Comparison of ENCODE assay signal across 27 cellular contexts in the genomic region with DNA sequence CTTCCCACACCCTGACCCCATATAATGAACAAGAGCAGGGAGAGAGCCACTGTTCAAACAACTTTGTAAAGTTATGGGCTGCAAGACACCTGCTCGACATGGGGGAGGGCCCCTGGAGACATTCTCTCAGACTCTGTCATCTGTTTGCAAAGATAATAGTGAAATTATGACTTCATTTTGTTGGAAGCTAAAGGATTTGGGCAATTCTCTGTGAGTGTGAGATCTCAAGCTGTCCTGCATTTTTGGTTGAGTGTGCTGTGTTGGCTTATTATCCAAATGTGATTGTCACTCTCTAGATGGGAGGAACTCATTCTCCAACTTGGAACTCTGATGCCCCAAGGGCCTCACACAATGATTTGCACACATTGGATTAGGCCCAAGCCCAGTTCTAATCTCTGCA.
A peak's percentile ranks its signal among the peaks of the same experiment; 100 is the strongest.
DNase-seq lines count a peak whose midpoint lies in the region; ATAC-seq, FAIRE-seq and TF ChIP-seq lines count a peak whose summit lies in the region.
"Had no signal": no experiment of that assay in that cellular context is flagged by ENCODE, and none has a peak within 500 bp of the region (broad histone marks: within the 10 kb centered on the region; RNA-seq: fewer than 3 reads in every experiment).

No MANE protein-coding gene starts in this region.

- POLR2A ChIA-PET in Caco-2 (lab: Charles Lee), result no interaction called here

- H3K27me3 Mint-ChIP-seq in Caco-2 (ENCODE audit: insufficient read depth, unreplicated experiment), result no peaks in the 10 kb centered on the region
- no peaks in the 10 kb centered on the region for H3K27me3 Mint-ChIP-seq in osteocyte (ENCODE audit: unreplicated experiment)

- no peaks in the 10 kb centered on the region for H3K9me3 ChIP-seq in Caco-2
- H3K9me3 ChIP-seq: esophagus muscularis mucosa, mucosa of descending colon, Peyer's patch, transverse colon had no signal

- no peaks in the 10 kb centered on the region for H3K36me3 ChIP-seq in Caco-2 (ENCODE audit: control insufficient read depth, insufficient read depth, low read length)
- no peaks in the 10 kb centered on the region for H3K36me3 ChIP-seq in bronchial epithelial cell (ENCODE audit: control insufficient read depth, insufficient read depth, low read length)
- H3K36me3 ChIP-seq: esophagus muscularis mucosa, Peyer's patch, transverse colon, WERI-Rb-1 had no signal

- H3K27me3 ChIP-seq in Caco-2 (replicated peaks; ENCODE audit: control insufficient read depth, insufficient read depth, low read length) (no peaks in the 10 kb centered on the region), bronchial epithelial cell (ENCODE audit: control insufficient read depth, insufficient read depth, low read length) (no peaks in the 10 kb centered on the region)
- H3K27me3 ChIP-seq: esophagus muscularis mucosa, Peyer's patch, transverse colon had no signal

- intact Hi-C loops in Caco-2 (cut with micrococcal nuclease; ENCODE audit: unreplicated experiment), result loop anchor here (1.0 to 2.0 kb wide), 2 partner anchors 28 to 58 kb away; no protein-coding TSS in a partner anchor

- peak; percentile 32 for FAIRE-seq in bronchial epithelial cell (lab: Jason Lieb, UNC)
- FAIRE-seq: frontal cortex had no signal

- H3K36me3 Mint-ChIP-seq in Caco-2 (ENCODE audit: insufficient read depth, unreplicated experiment) (peaks cover 7% of the 10 kb centered on the region), osteocyte (ENCODE audit: unreplicated experiment) (peaks cover 6% of the 10 kb centered on the region)
- H3K36me3 Mint-ChIP-seq: activated naive CD8-positive, alpha-beta T cell treated with anti-CD3 and anti-CD28 coated beads for 36 hours had no signal

- H3K4me3 ChIP-seq in Caco-2 (ENCODE audit: low read depth, low read length) (no peak overlapping the region), bronchial epithelial cell (ENCODE audit: low read depth, low read length) (no peak overlapping the region)
- H3K4me3 ChIP-seq: esophagus muscularis mucosa, mucosa of descending colon, Peyer's patch, transverse colon had no signal

- no peak overlapping the region for H3K27ac ChIP-seq in substantia nigra (ENCODE audit: low read depth, low read length, poor library complexity, severe bottlenecking)
- H3K27ac ChIP-seq: esophagus muscularis mucosa, Peyer's patch, transverse colon, WERI-Rb-1 had no signal

- ATAC-seq in HG03139 (IDR thresholded peaks at IDR 0.05; ENCODE audit: unreplicated experiment), result no peak
- ATAC-seq: activated CD8-positive, alpha-beta T cell treated with anti-CD3 and anti-CD28 coated beads, Interleukin-2, amount 10 ng/mL, durations not matched to agents 7 days and 5 days; mucosa of descending colon had no signal

- H3K9me3 Mint-ChIP-seq in Caco-2 (ENCODE audit: unreplicated experiment), result peaks cover 9% of the 10 kb centered on the region
- peaks cover 6% of the 10 kb centered on the region for H3K9me3 Mint-ChIP-seq in osteocyte (ENCODE audit: unreplicated experiment)
- H3K9me3 Mint-ChIP-seq: activated naive CD8-positive, alpha-beta T cell treated with anti-CD3 and anti-CD28 coated beads for 36 hours; activated T-helper 2 cell treated with anti-CD3 and anti-CD28 coated beads, Interferon-gamma antibody, Interleukin-2, Interleukin-4, amounts not matched to agents 10 μg/mL and 5 μg/mL and 100 μg/mL, durations not matched to agents 14 hours and 24 hours and 36 hours; central memory CD8-positive, alpha-beta T cell; nephron had no signal

- peak overlapping the region; percentile 82 for H3K4me3 Mint-ChIP-seq in Caco-2 (ENCODE audit: unreplicated experiment)
- peak overlapping the region; percentile 15 for H3K4me3 Mint-ChIP-seq in osteocyte (ENCODE audit: unreplicated experiment)
- H3K4me3 Mint-ChIP-seq: activated CD8-positive, alpha-beta T cell treated with anti-CD3 and anti-CD28 coated beads, Interleukin-2, amount 10 ng/mL, durations not matched to agents 7 days and 5 days; activated naive CD8-positive, alpha-beta T cell treated with anti-CD3 and anti-CD28 coated beads for 36 hours; central memory CD8-positive, alpha-beta T cell; nephron had no signal

- no TSS peak for BruUV-seq in Caco-2 (replicated peaks; lab: Mats Ljungman, UMichigan)

- H3K4me1 ChIP-seq in Caco-2, result peaks cover 20% of the 10 kb centered on the region
- H3K4me1 ChIP-seq: esophagus muscularis mucosa, Peyer's patch, transverse colon had no signal

- CTCF ChIA-PET in Caco-2 (lab: Charles Lee), result no interaction called here

- TF ChIP-seq CTCF in Caco-2 (IDR thresholded peaks at IDR 0.05; ENCODE audit: insufficient read depth in 1 of 2, low read depth in 1 of 2, low read length in 1 of 2, severe bottlenecking in 1 of 2, unreplicated experiment in 1 of 2) (no peak), bronchial epithelial cell (IDR thresholded peaks at IDR 0.05; ENCODE audit: insufficient read depth, low read length, severe bottlenecking) (no peak), osteocyte (IDR thresholded peaks at IDR 0.05) (no peak)

- TF ChIP-seq POLR2A in erythroblast (IDR thresholded peaks at IDR 0.05; ENCODE audit: low read length), result no peak

- DNase-seq in Caco-2 (peak; percentile 66 to 68), HS-27A (ENCODE audit: low read depth) (peak; percentile 46), bronchial epithelial cell (ENCODE audit: low read depth) (no peak), osteocyte (ENCODE audit: extremely low spot score, unreplicated experiment) (no peak), substantia nigra (lab: John Stamatoyannopoulos, UW) (no peak), GOT3 (lab: John Stamatoyannopoulos, UW) (no peak), erythroblast (lab: John Stamatoyannopoulos, UW) (no peak)
- DNase-seq: activated CD4-positive, alpha-beta T cell treated with anti-CD3 and anti-CD28 coated beads for 4 hours; activated CD8-positive, alpha-beta T cell treated with anti-CD3 and anti-CD28 coated beads, Interleukin-2, amount 10 ng/mL, durations not matched to agents 7 days and 5 days; activated naive CD8-positive, alpha-beta T cell treated with anti-CD3 and anti-CD28 coated beads for 36 hours; aorta; HCEC 1CT; mucosa of descending colon; NCI-H146; Peyer's patch; SIG-M5; stimulated activated CD4-positive, alpha-beta T cell treated with anti-CD3 and anti-CD28 coated beads, Interleukin-15, amount 100 ng/mL, for 24 hours; stimulated activated CD4-positive, alpha-beta T cell treated with anti-CD3 and anti-CD28 coated beads, Interleukin-4, amount 100 ng/mL, for 4 hours; T1000; transverse colon; WERI-Rb-1 had no signal

- peak overlapping the region; percentile 83 for H3K27ac Mint-ChIP-seq in Caco-2 (ENCODE audit: unreplicated experiment)
- peak overlapping the region; percentile 62 for H3K27ac Mint-ChIP-seq in osteocyte (ENCODE audit: unreplicated experiment)
- H3K27ac Mint-ChIP-seq: activated CD8-positive, alpha-beta T cell treated with anti-CD3 and anti-CD28 coated beads, Interleukin-2, amount 10 ng/mL, durations not matched to agents 7 days and 5 days; activated naive CD8-positive, alpha-beta T cell treated with anti-CD3 and anti-CD28 coated beads for 36 hours; activated T-helper 2 cell treated with anti-CD3 and anti-CD28 coated beads, Interferon-gamma antibody, Interleukin-2, Interleukin-4, amounts not matched to agents 10 μg/mL and 5 μg/mL and 100 μg/mL, durations not matched to agents 14 hours and 24 hours and 36 hours; nephron had no signal

- H3K4me1 Mint-ChIP-seq in Caco-2 (ENCODE audit: low read depth, unreplicated experiment), result peaks cover 31% of the 10 kb centered on the region
- H3K4me1 Mint-ChIP-seq in osteocyte (ENCODE audit: unreplicated experiment), result peaks cover 59% of the 10 kb centered on the region
- H3K4me1 Mint-ChIP-seq: activated naive CD8-positive, alpha-beta T cell treated with anti-CD3 and anti-CD28 coated beads for 36 hours; central memory CD8-positive, alpha-beta T cell had no signal

Comparison
In these comparisons a context has a peak if more than half of its experiments do, and no peak if none do; other contexts are left out.
1. DNase-seq: peak in Caco-2 (2 of 2) and HS-27A (single experiment); none in bronchial epithelial cell (single experiment), osteocyte (single experiment), substantia nigra (0 of 49), GOT3 (single experiment) and erythroblast (0 of 2).